ENCODE assay signal across 1 cellular context in genomic region chr5:113513384-113514262, GRCh38.
TF ChIP-seq lines count a peak whose summit lies in the region.

Gene YTHDC2, plus strand, starts transcription at chr5:113513694. Its CDS starts 202 bp downstream, at chr5:113513896.

TF ChIP-seq in HEK293, 187 proteins besides CTCF, POLR2A, EP300 and RAD21 (continued from another document and continues in another):
- TF ChIP-seq ZSCAN23 (tag by site-specific recombination; IDR thresholded peaks at IDR 0.05) (no peak), ZNF132 (tag by site-specific recombination; IDR thresholded peaks at IDR 0.05; ENCODE audit: borderline replicate concordance) (no peak), ZNF311 (tag by site-specific recombination; IDR thresholded peaks at IDR 0.05; ENCODE audit: borderline replicate concordance) (no peak), ZNF133 (tag by site-specific recombination; IDR thresholded peaks at IDR 0.05) (no peak), GLI4 (tag by site-specific recombination; IDR thresholded peaks at IDR 0.05) (no peak), ZNF626 (tag by site-specific recombination; IDR thresholded peaks at IDR 0.05) (no peak), ZNF830 (tag by site-specific recombination; IDR thresholded peaks at IDR 0.05; ENCODE audit: low read depth) (no peak), ZNF529 (tag by site-specific recombination; IDR thresholded peaks at IDR 0.05; ENCODE audit: insufficient replicate concordance) (no peak), ZNF843 (tag by site-specific recombination; IDR thresholded peaks at IDR 0.05) (peak; percentile 43; the same call in 1 of the 2 replicates), ZNF302 (tag by site-specific recombination; IDR thresholded peaks at IDR 0.05; ENCODE audit: low read depth) (no peak), HOXC10 (CRISPR knock-in tag; IDR thresholded peaks at IDR 0.05) (no peak), ZNF366 (tag by site-specific recombination; conservative IDR thresholded peaks at IDR 0.05) (peak; percentile 71), TRIM28 (IDR thresholded peaks at IDR 0.05; ENCODE audit: borderline replicate concordance, low read length) (peak; percentile 52; the same call in 1 of the 2 replicates), ZBTB8A (tag by site-specific recombination; IDR thresholded peaks at IDR 0.05) (peak; percentile 91), MEIS1 (CRISPR knock-in tag; IDR thresholded peaks at IDR 0.05; ENCODE audit: borderline replicate concordance) (no peak), IKZF3 (tag by site-specific recombination; IDR thresholded peaks at IDR 0.05) (no peak), SALL2 (tag by site-specific recombination; IDR thresholded peaks at IDR 0.05; ENCODE audit: borderline replicate concordance) (no peak), ZNF561 (tag by site-specific recombination; IDR thresholded peaks at IDR 0.05; ENCODE audit: borderline replicate concordance) (peak; percentile 66; the same call in 1 of the 2 replicates), ZNF600 (tag by site-specific recombination; IDR thresholded peaks at IDR 0.05) (peak; percentile 29), ZNF776 (tag by site-specific recombination; IDR thresholded peaks at IDR 0.05; ENCODE audit: borderline replicate concordance) (no peak), ZNF510 (tag by site-specific recombination; IDR thresholded peaks at IDR 0.05; ENCODE audit: insufficient replicate concordance) (no peak), ZNF548 (tag by site-specific recombination; IDR thresholded peaks at IDR 0.05) (no peak), GLIS2 (tag by site-specific recombination; IDR thresholded peaks at IDR 0.05) (peak; percentile 74), RBAK (tag by site-specific recombination; IDR thresholded peaks at IDR 0.05) (no peak), ZNF48 (tag by site-specific recombination; IDR thresholded peaks at IDR 0.05) (no peak), ZNF530 (tag by site-specific recombination; IDR thresholded peaks at IDR 0.05; ENCODE audit: low read depth) (no peak), ZNF623 (tag by site-specific recombination; IDR thresholded peaks at IDR 0.05) (no peak), ZNF645 (tag by site-specific recombination; IDR thresholded peaks at IDR 0.05) (no peak), ZNF433 (tag by site-specific recombination; IDR thresholded peaks at IDR 0.05; ENCODE audit: low read depth) (no peak), ZNF629 (tag by site-specific recombination; IDR thresholded peaks at IDR 0.05) (peak; percentile 99), ZBTB7A (tag by site-specific recombination; IDR thresholded peaks at IDR 0.05; ENCODE audit: low read depth) (peak; percentile 82; the same call in 1 of the 2 replicates), ZNF416 (tag by site-specific recombination; IDR thresholded peaks at IDR 0.05) (no peak), ZNF140 (tag by site-specific recombination; IDR thresholded peaks at IDR 0.05) (no peak), GLIS1 (tag by site-specific recombination; IDR thresholded peaks at IDR 0.05) (0 out of 2 replicates have a peak, but pooled peaks have one; percentile 30), ZFP37 (tag by site-specific recombination; IDR thresholded peaks at IDR 0.05) (peak; percentile 87), BCL11B (tag by site-specific recombination; IDR thresholded peaks at IDR 0.05; ENCODE audit: low read depth) (peak; percentile 83; the same call in 1 of the 2 replicates), TSHZ1 (tag by site-specific recombination; IDR thresholded peaks at IDR 0.05; ENCODE audit: borderline replicate concordance) (no peak; the same call in 1 of the 2 replicates), ZNF544 (tag by site-specific recombination; IDR thresholded peaks at IDR 0.05) (no peak), ZSCAN30 (tag by site-specific recombination; IDR thresholded peaks at IDR 0.05) (0 out of 2 replicates have a peak, but pooled peaks have one; percentile 52), ZNF211 (tag by site-specific recombination; IDR thresholded peaks at IDR 0.05; ENCODE audit: low read depth) (no peak), ZNF747 (tag by site-specific recombination; IDR thresholded peaks at IDR 0.05) (no peak)
- TF ChIP-seq, protein P1, sequence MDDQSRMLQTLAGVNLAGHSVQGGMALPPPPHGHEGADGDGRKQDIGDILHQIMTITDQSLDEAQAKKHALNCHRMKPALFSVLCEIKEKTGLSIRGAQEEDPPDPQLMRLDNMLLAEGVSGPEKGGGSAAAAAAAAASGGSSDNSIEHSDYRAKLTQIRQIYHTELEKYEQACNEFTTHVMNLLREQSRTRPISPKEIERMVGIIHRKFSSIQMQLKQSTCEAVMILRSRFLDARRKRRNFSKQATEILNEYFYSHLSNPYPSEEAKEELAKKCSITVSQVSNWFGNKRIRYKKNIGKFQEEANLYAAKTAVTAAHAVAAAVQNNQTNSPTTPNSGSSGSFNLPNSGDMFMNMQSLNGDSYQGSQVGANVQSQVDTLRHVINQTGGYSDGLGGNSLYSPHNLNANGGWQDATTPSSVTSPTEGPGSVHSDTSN (CRISPR knock-in tag; IDR thresholded peaks at IDR 0.05) = peak; percentile 85
- TF ChIP-seq, protein P2, sequence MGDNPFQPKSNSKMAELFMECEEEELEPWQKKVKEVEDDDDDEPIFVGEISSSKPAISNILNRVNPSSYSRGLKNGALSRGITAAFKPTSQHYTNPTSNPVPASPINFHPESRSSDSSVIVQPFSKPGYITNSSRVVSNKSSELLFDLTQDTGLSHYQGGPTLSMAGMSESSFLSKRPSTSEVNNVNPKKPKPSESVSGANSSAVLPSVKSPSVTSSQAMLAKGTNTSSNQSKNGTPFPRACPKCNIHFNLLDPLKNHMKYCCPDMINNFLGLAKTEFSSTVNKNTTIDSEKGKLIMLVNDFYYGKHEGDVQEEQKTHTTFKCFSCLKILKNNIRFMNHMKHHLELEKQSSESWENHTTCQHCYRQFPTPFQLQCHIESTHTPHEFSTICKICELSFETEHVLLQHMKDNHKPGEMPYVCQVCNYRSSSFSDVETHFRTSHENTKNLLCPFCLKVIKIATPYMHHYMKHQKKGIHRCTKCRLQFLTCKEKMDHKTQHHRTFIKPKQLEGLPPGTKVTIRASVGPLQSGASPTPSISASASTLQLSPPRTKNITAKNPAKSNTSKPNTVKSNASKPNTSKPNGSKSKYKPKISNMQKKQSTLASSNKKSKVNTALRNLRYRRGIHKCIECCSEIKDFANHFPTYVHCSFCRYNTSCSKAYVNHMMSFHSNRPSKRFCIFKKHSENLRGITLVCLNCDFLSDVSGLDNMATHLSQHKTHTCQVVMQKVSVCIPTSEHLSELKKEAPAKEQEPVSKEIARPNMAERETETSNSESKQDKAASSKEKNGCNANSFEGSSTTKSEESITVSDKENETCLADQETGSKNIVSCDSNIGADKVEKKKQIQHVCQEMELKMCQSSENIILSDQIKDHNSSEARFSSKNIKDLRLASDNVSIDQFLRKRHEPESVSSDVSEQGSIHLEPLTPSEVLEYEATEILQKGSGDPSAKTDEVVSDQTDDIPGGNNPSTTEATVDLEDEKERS (tag by site-specific recombination; IDR thresholded peaks at IDR 0.05) = peak; percentile 84
- TF ChIP-seq, protein P3, sequence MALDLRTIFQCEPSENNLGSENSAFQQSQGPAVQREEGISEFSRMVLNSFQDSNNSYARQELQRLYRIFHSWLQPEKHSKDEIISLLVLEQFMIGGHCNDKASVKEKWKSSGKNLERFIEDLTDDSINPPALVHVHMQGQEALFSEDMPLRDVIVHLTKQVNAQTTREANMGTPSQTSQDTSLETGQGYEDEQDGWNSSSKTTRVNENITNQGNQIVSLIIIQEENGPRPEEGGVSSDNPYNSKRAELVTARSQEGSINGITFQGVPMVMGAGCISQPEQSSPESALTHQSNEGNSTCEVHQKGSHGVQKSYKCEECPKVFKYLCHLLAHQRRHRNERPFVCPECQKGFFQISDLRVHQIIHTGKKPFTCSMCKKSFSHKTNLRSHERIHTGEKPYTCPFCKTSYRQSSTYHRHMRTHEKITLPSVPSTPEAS (tag by site-specific recombination; IDR thresholded peaks at IDR 0.05) = no peak
- TF ChIP-seq, protein P4, sequence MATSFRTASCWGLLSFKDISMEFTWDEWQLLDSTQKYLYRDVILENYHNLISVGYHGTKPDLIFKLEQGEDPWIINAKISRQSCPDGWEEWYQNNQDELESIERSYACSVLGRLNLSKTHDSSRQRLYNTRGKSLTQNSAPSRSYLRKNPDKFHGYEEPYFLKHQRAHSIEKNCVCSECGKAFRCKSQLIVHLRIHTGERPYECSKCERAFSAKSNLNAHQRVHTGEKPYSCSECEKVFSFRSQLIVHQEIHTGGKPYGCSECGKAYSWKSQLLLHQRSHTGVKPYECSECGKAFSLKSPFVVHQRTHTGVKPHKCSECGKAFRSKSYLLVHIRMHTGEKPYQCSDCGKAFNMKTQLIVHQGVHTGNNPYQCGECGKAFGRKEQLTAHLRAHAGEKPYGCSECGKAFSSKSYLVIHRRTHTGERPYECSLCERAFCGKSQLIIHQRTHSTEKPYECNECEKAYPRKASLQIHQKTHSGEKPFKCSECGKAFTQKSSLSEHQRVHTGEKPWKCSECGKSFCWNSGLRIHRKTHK (tag by site-specific recombination; IDR thresholded peaks at IDR 0.05) = no peak
- TF ChIP-seq, protein P5, sequence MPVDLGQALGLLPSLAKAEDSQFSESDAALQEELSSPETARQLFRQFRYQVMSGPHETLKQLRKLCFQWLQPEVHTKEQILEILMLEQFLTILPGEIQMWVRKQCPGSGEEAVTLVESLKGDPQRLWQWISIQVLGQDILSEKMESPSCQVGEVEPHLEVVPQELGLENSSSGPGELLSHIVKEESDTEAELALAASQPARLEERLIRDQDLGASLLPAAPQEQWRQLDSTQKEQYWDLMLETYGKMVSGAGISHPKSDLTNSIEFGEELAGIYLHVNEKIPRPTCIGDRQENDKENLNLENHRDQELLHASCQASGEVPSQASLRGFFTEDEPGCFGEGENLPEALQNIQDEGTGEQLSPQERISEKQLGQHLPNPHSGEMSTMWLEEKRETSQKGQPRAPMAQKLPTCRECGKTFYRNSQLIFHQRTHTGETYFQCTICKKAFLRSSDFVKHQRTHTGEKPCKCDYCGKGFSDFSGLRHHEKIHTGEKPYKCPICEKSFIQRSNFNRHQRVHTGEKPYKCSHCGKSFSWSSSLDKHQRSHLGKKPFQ (tag by site-specific recombination; IDR thresholded peaks at IDR 0.05) = no peak
- TF ChIP-seq, protein P6, sequence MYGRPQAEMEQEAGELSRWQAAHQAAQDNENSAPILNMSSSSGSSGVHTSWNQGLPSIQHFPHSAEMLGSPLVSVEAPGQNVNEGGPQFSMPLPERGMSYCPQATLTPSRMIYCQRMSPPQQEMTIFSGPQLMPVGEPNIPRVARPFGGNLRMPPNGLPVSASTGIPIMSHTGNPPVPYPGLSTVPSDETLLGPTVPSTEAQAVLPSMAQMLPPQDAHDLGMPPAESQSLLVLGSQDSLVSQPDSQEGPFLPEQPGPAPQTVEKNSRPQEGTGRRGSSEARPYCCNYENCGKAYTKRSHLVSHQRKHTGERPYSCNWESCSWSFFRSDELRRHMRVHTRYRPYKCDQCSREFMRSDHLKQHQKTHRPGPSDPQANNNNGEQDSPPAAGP (tag by site-specific recombination; IDR thresholded peaks at IDR 0.05) = peak; percentile 87
- TF ChIP-seq, protein P7, sequence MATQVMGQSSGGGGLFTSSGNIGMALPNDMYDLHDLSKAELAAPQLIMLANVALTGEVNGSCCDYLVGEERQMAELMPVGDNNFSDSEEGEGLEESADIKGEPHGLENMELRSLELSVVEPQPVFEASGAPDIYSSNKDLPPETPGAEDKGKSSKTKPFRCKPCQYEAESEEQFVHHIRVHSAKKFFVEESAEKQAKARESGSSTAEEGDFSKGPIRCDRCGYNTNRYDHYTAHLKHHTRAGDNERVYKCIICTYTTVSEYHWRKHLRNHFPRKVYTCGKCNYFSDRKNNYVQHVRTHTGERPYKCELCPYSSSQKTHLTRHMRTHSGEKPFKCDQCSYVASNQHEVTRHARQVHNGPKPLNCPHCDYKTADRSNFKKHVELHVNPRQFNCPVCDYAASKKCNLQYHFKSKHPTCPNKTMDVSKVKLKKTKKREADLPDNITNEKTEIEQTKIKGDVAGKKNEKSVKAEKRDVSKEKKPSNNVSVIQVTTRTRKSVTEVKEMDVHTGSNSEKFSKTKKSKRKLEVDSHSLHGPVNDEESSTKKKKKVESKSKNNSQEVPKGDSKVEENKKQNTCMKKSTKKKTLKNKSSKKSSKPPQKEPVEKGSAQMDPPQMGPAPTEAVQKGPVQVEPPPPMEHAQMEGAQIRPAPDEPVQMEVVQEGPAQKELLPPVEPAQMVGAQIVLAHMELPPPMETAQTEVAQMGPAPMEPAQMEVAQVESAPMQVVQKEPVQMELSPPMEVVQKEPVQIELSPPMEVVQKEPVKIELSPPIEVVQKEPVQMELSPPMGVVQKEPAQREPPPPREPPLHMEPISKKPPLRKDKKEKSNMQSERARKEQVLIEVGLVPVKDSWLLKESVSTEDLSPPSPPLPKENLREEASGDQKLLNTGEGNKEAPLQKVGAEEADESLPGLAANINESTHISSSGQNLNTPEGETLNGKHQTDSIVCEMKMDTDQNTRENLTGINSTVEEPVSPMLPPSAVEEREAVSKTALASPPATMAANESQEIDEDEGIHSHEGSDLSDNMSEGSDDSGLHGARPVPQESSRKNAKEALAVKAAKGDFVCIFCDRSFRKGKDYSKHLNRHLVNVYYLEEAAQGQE (tag by site-specific recombination; IDR thresholded peaks at IDR 0.05) = no peak
